In genomic region chr3:149438981-149439380, GRCh38 we compare ENCODE assay signal across 42 cellular contexts. TPM values are rescaled to one million over a fixed set of nuclear protein-coding genes. Genes with fewer than 3 reads are reported as not detected.
"Had no signal": no experiment of that assay in that cellular context is flagged by ENCODE, and none has a peak within 500 bp of the region (broad histone marks: within the 10 kb centered on the region; RNA-seq: fewer than 3 reads in every experiment).

No MANE protein-coding gene starts in this region.

- H3K4me3 ChIP-seq: adrenal gland, ascending aorta, body of pancreas, breast epithelium, cardiac muscle cell had no signal

- H3K36me3 ChIP-seq: adrenal gland, ascending aorta, brain microvascular endothelial cell, breast epithelium, cardiac muscle cell had no signal

- DNase-seq: activated effector memory CD4-positive, alpha-beta T cell treated with anti-CD3 and anti-CD28 coated beads, Interleukin-2, amount 50 U/mL, for 16 hours; activated effector memory CD4-positive, alpha-beta T cell treated with Interleukin-2 at 50 U/mL for 16 hours; activated gamma-delta T cell; activated gamma-delta T cell treated with Interleukin-2 at 50 U/mL for 16 hours; activated naive CD4-positive, alpha-beta T cell; activated naive CD4-positive, alpha-beta T cell treated with anti-CD3 and anti-CD28 coated beads for 36 hours; activated naive CD4-positive, alpha-beta T cell treated with anti-CD3 and anti-CD28 coated beads, Interleukin-2, amount 10 ng/mL, durations not matched to agents 7 days and 5 days; activated naive CD4-positive, alpha-beta T cell treated with anti-CD3 and anti-CD28 coated beads, Interleukin-2, amount 50 U/mL, for 16 hours; activated naive CD4-positive, alpha-beta T cell treated with Interleukin-2 at 50 U/mL for 16 hours; activated naive CD8-positive, alpha-beta T cell treated with anti-CD3 and anti-CD28 coated beads for 36 hours; activated naive CD8-positive, alpha-beta T cell treated with anti-CD3 and anti-CD28 coated beads, Interleukin-2, amount 10 ng/mL, durations not matched to agents 7 days and 5 days; activated naive CD8-positive, alpha-beta T cell treated with anti-CD3 and anti-CD28 coated beads, Interleukin-2, amount 50 U/mL, for 24 hours; activated T-cell treated with anti-CD3 and anti-CD28 coated beads, Interleukin-2, amount 50 U/mL, for 1 hour; activated T-cell treated with anti-CD3 and anti-CD28 coated beads, Interleukin-2, amount 50 U/mL, for 24 hours; activated T-cell treated with anti-CD3 and anti-CD28 coated beads, Interleukin-2, amount 50 U/mL, for 4 hours; activated T-cell treated with anti-CD3 and anti-CD28 coated beads, Interleukin-2, amount 50 U/mL, for 48 hours; activated T-cell treated with anti-CD3 and anti-CD28 coated beads, Interleukin-2, amount 50 U/mL, for 72 hours; adrenal gland; amniotic stem cell; amygdala; anterior cingulate cortex; aorta; body of pancreas; brain microvascular endothelial cell; caudate nucleus; central memory CD4-positive, alpha-beta T cell; cerebellar nuclear complex had no signal

- H3K27me3 ChIP-seq: adrenal gland, ascending aorta, body of pancreas, brain microvascular endothelial cell, breast epithelium, cardiac muscle cell had no signal

- ATAC-seq: activated naive CD8-positive, alpha-beta T cell treated with anti-CD3 and anti-CD28 coated beads, Interleukin-2, amount 50 U/mL, for 24 hours; activated T-cell treated with anti-CD3 and anti-CD28 coated beads, Interleukin-2, amount 50 U/mL, for 4 hours; activated T-cell treated with anti-CD3 and anti-CD28 coated beads, Interleukin-2, amount 50 U/mL, for 72 hours; activated T-helper 17 cell treated with anti-CD3 and anti-CD28 coated beads, Interleukin-2, amount 50 U/mL, for 72 hours; body of pancreas had no signal

- H3K9me3 Mint-ChIP-seq: activated naive CD4-positive, alpha-beta T cell treated with anti-CD3 and anti-CD28 coated beads for 36 hours; activated naive CD4-positive, alpha-beta T cell treated with anti-CD3 and anti-CD28 coated beads, Interleukin-2, amount 10 ng/mL, durations not matched to agents 7 days and 5 days; activated naive CD4-positive, alpha-beta T cell treated with anti-CD3 and anti-CD28 coated beads, Interleukin-2, amount 50 U/mL, for 24 hours; activated naive CD8-positive, alpha-beta T cell treated with anti-CD3 and anti-CD28 coated beads for 36 hours; activated naive CD8-positive, alpha-beta T cell treated with anti-CD3 and anti-CD28 coated beads, Interleukin-2, amount 10 ng/mL, durations not matched to agents 7 days and 5 days; activated naive CD8-positive, alpha-beta T cell treated with anti-CD3 and anti-CD28 coated beads, Interleukin-2, amount 50 U/mL, for 24 hours; activated T-cell treated with anti-CD3 and anti-CD28 coated beads, Interleukin-2, amount 50 U/mL, for 24 hours; activated T-cell treated with anti-CD3 and anti-CD28 coated beads, Interleukin-2, amount 50 U/mL, for 4 hours; activated T-cell treated with anti-CD3 and anti-CD28 coated beads, Interleukin-2, amount 50 U/mL, for 72 hours; activated T-helper 1 cell treated with anti-CD3 and anti-CD28 coated beads, Interleukin-12 subunit alpha, Interleukin-12 subunit beta, Interleukin-2, Interleukin-4 antibody, amounts not matched to agents 30 ng/mL and 10 ng/mL and 1 ng/mL, durations not matched to agents 14 hours and 24 hours and 36 hours; activated T-helper 17 cell treated with anti-CD3 and anti-CD28 coated beads, Interleukin-2, amount 50 U/mL, for 72 hours; activated T-helper 2 cell treated with anti-CD3 and anti-CD28 coated beads, Interferon-gamma antibody, Interleukin-2, Interleukin-4, amounts not matched to agents 10 μg/mL and 5 μg/mL and 100 μg/mL, durations not matched to agents 14 hours and 24 hours and 36 hours; central memory CD8-positive, alpha-beta T cell had no signal

- H3K9me3 ChIP-seq: adrenal gland, ascending aorta, body of pancreas, breast epithelium had no signal

- H3K27ac ChIP-seq: adrenal gland, ascending aorta, body of pancreas, brain microvascular endothelial cell, breast epithelium, cardiac muscle cell had no signal

- H3K27ac Mint-ChIP-seq: activated naive CD4-positive, alpha-beta T cell treated with anti-CD3 and anti-CD28 coated beads for 36 hours; activated naive CD4-positive, alpha-beta T cell treated with anti-CD3 and anti-CD28 coated beads, Interleukin-2, amount 10 ng/mL, durations not matched to agents 7 days and 5 days; activated naive CD4-positive, alpha-beta T cell treated with anti-CD3 and anti-CD28 coated beads, Interleukin-2, amount 50 U/mL, for 24 hours; activated naive CD8-positive, alpha-beta T cell; activated naive CD8-positive, alpha-beta T cell treated with anti-CD3 and anti-CD28 coated beads for 36 hours; activated naive CD8-positive, alpha-beta T cell treated with anti-CD3 and anti-CD28 coated beads, Interleukin-2, amount 10 ng/mL, durations not matched to agents 7 days and 5 days; activated naive CD8-positive, alpha-beta T cell treated with anti-CD3 and anti-CD28 coated beads, Interleukin-2, amount 50 U/mL, for 24 hours; activated T-cell treated with anti-CD3 and anti-CD28 coated beads, Interleukin-2, amount 50 U/mL, for 24 hours; activated T-cell treated with anti-CD3 and anti-CD28 coated beads, Interleukin-2, amount 50 U/mL, for 72 hours; activated T-helper 1 cell treated with anti-CD3 and anti-CD28 coated beads, Interleukin-12 subunit alpha, Interleukin-12 subunit beta, Interleukin-2, Interleukin-4 antibody, amounts not matched to agents 30 ng/mL and 10 ng/mL and 1 ng/mL, durations not matched to agents 14 hours and 24 hours and 36 hours; activated T-helper 17 cell treated with anti-CD3 and anti-CD28 coated beads, Interleukin-2, amount 50 U/mL, for 72 hours; activated T-helper 2 cell treated with anti-CD3 and anti-CD28 coated beads, Interferon-gamma antibody, Interleukin-2, Interleukin-4, amounts not matched to agents 10 μg/mL and 5 μg/mL and 100 μg/mL, durations not matched to agents 14 hours and 24 hours and 36 hours; brain had no signal

- H3K36me3 Mint-ChIP-seq: activated naive CD4-positive, alpha-beta T cell treated with anti-CD3 and anti-CD28 coated beads, Interleukin-2, amount 10 ng/mL, durations not matched to agents 7 days and 5 days; activated naive CD4-positive, alpha-beta T cell treated with anti-CD3 and anti-CD28 coated beads, Interleukin-2, amount 50 U/mL, for 24 hours; activated naive CD8-positive, alpha-beta T cell; activated naive CD8-positive, alpha-beta T cell treated with anti-CD3 and anti-CD28 coated beads for 36 hours; activated naive CD8-positive, alpha-beta T cell treated with anti-CD3 and anti-CD28 coated beads, Interleukin-2, amount 10 ng/mL, durations not matched to agents 7 days and 5 days; brain had no signal

- H3K4me1 ChIP-seq: ascending aorta had no signal

- FAIRE-seq: astrocyte, bronchial epithelial cell had no signal

RNA-seq across cellular contexts. Expression of gene TM4SF4, which starts 35.5 kb away (rescaled TPM):
- total RNA-seq: activated naive CD4-positive, alpha-beta T cell treated with anti-CD3 and anti-CD28 coated beads for 36 hours; activated naive CD8-positive, alpha-beta T cell treated with anti-CD3 and anti-CD28 coated beads for 36 hours; activated naive CD8-positive, alpha-beta T cell treated with anti-CD3 and anti-CD28 coated beads, Interleukin-2, amount 10 ng/mL, durations not matched to agents 7 days and 5 days; activated T-cell treated with anti-CD3 and anti-CD28 coated beads, Interleukin-2, amount 50 U/mL, for 72 hours; activated T-helper 1 cell treated with anti-CD3 and anti-CD28 coated beads, Interleukin-12 subunit alpha, Interleukin-12 subunit beta, Interleukin-2, Interleukin-4 antibody, amounts not matched to agents 30 ng/mL and 10 ng/mL and 1 ng/mL, durations not matched to agents 14 hours and 24 hours and 36 hours; activated T-helper 17 cell treated with anti-CD3 and anti-CD28 coated beads, Interleukin-2, amount 50 U/mL, for 72 hours; activated T-helper 2 cell treated with anti-CD3 and anti-CD28 coated beads, Interferon-gamma antibody, Interleukin-2, Interleukin-4, amounts not matched to agents 10 μg/mL and 5 μg/mL and 100 μg/mL, durations not matched to agents 14 hours and 24 hours and 36 hours; aorta; ascending aorta; astrocyte; bronchial epithelial cell; cardiac muscle cell; cardiac septum; cerebellum; chondrocyte had no signal
